8 cellular contexts compared by ENCODE assay signal in genomic region chr7:133253522-133253882, GRCh38. TPM values are rescaled to one million over a fixed set of nuclear protein-coding genes. Genes with fewer than 3 reads are reported as not detected.
DNase-seq lines count a peak whose midpoint lies in the region; ATAC-seq and TF ChIP-seq lines count a peak whose summit lies in the region.

No MANE protein-coding gene starts in this region.

- H3K27ac ChIP-seq in OCI-LY3 (ENCODE audit: low read length) (peak overlapping the region; percentile 30), lower lobe of right lung (peak overlapping the region; percentile 91), thymus (ENCODE audit: low read depth) (peak overlapping the region; percentile 61)

- no peak for TF ChIP-seq CTCF in OCI-LY3 (IDR thresholded peaks at IDR 0.05; ENCODE audit: low read depth, low read length)
- no peak for TF ChIP-seq CTCF in cardiac fibroblast (IDR thresholded peaks at IDR 0.05; ENCODE audit: low read depth, low read length)
- no peak for TF ChIP-seq CTCF in lower lobe of right lung (IDR thresholded peaks at IDR 0.05)

- H4K20me1 ChIP-seq in OCI-LY3 (ENCODE audit: insufficient read depth, low read length), result peaks cover 4% of the 10 kb centered on the region; the same call in 1 of the 2 replicates

- H3K79me2 ChIP-seq in OCI-LY3 (ENCODE audit: low read length), result peaks cover 37% of the 10 kb centered on the region

- CTCF ChIA-PET in activated naive CD4-positive, alpha-beta T cell treated with anti-CD3 and anti-CD28 coated beads for 36 hours (lab: Charles Lee), result no interaction called here

- peak overlapping the region; percentile 82 for H3K27ac Mint-ChIP-seq in activated naive CD4-positive, alpha-beta T cell treated with anti-CD3 and anti-CD28 coated beads for 36 hours

- 12% methylated on average over 7 of the region's 7 CpGs for WGBS in thymus

- H3K9me3 Mint-ChIP-seq in activated naive CD4-positive, alpha-beta T cell treated with anti-CD3 and anti-CD28 coated beads for 36 hours, result no peaks in the 10 kb centered on the region

- DNase-seq in activated naive CD4-positive, alpha-beta T cell treated with anti-CD3 and anti-CD28 coated beads for 36 hours, result peak; percentile 25
- DNase-seq in activated naive CD4-positive, alpha-beta T cell treated with anti-CD3 and anti-CD28 coated beads, Interleukin-2, amount 50 U/mL, for 16 hours, result no peak
- peak in 1 of 2 donors; percentile 19 for DNase-seq in cardiac fibroblast (ENCODE audit: low read depth in 2 of 2)
- DNase-seq in lower lobe of right lung, result no peak
- DNase-seq in inferior parietal cortex (ENCODE audit: extremely low spot score), result no peak
- DNase-seq in amniotic stem cell (lab: John Stamatoyannopoulos, UW), result no peak

- H3K36me3 Mint-ChIP-seq in activated naive CD4-positive, alpha-beta T cell treated with anti-CD3 and anti-CD28 coated beads for 36 hours (ENCODE audit: low read depth), result peaks cover 4% of the 10 kb centered on the region

- peak overlapping the region; percentile 88 for H3K4me3 Mint-ChIP-seq in activated naive CD4-positive, alpha-beta T cell treated with anti-CD3 and anti-CD28 coated beads for 36 hours

- peak overlapping the region; percentile 85 for H3K4me2 ChIP-seq in OCI-LY3 (ENCODE audit: low read length)

- peaks cover 31% of the 10 kb centered on the region for H3K4me1 Mint-ChIP-seq in activated naive CD4-positive, alpha-beta T cell treated with anti-CD3 and anti-CD28 coated beads for 36 hours (ENCODE audit: low read depth)

- H3K9ac ChIP-seq in OCI-LY3 (ENCODE audit: low read length), result peak overlapping the region; percentile 98

- H3K4me1 ChIP-seq in OCI-LY3 (ENCODE audit: low read length) (peaks cover 13% of the 10 kb centered on the region), lower lobe of right lung (peaks cover 19% of the 10 kb centered on the region), thymus (ENCODE audit: control insufficient read depth, insufficient read depth, low read length) (peaks cover 13% of the 10 kb centered on the region)

- peak; percentile 23 to 50 for ATAC-seq in lower lobe of right lung

- H3K36me3 ChIP-seq in OCI-LY3 (replicated peaks; ENCODE audit: low read depth, low read length) (no peaks in the 10 kb centered on the region), lower lobe of right lung (no peaks in the 10 kb centered on the region), thymus (ENCODE audit: control insufficient read depth, insufficient read depth) (no peaks in the 10 kb centered on the region)

- peak overlapping the region; percentile 69; the same call in 1 of the 2 replicates for H2AFZ ChIP-seq in OCI-LY3 (ENCODE audit: low read depth, low read length)

- no peaks in the 10 kb centered on the region; the same call in 1 of the 2 replicates for H3K9me3 ChIP-seq in OCI-LY3 (ENCODE audit: insufficient read depth, low read length)
- no peaks in the 10 kb centered on the region for H3K9me3 ChIP-seq in lower lobe of right lung
- no peaks in the 10 kb centered on the region for H3K9me3 ChIP-seq in thymus (ENCODE audit: control insufficient read depth)

- H3K27me3 ChIP-seq in OCI-LY3 (ENCODE audit: low read depth, low read length) (no peaks in the 10 kb centered on the region), lower lobe of right lung (ENCODE audit: low read depth) (no peaks in the 10 kb centered on the region), thymus (ENCODE audit: control insufficient read depth, insufficient read depth) (no peaks in the 10 kb centered on the region)

- H3K4me3 ChIP-seq in OCI-LY3 (ENCODE audit: low read length), result peak overlapping the region; percentile 99
- H3K4me3 ChIP-seq in cardiac fibroblast (replicated peaks in 1 of 2; ENCODE audit: low read depth in 2 of 2, low read length in 2 of 2), result peak overlapping the region; percentile 86 to 89
- H3K4me3 ChIP-seq in lower lobe of right lung, result peak overlapping the region; percentile 86
- peak overlapping the region; percentile 55 for H3K4me3 ChIP-seq in thymus (ENCODE audit: low read length)

- H3K27me3 Mint-ChIP-seq in activated naive CD4-positive, alpha-beta T cell treated with anti-CD3 and anti-CD28 coated beads for 36 hours (ENCODE audit: low read depth), result no peaks in the 10 kb centered on the region

- intact Hi-C loops in activated naive CD4-positive, alpha-beta T cell treated with anti-CD3 and anti-CD28 coated beads for 36 hours (cut with micrococcal nuclease), result loop anchor here (1.0 kb wide), 1 partner anchor 1063 kb away; the partner anchor contains the start of gene SLC35B4
- intact Hi-C loops in lower lobe of right lung (cut with DNase I), result no loop called here

RNA-seq across cellular contexts. Expression of gene EXOC4, which starts 0.6 kb away (rescaled TPM):
- 10 to 100 TPM; 57.1 to 62.1 TPM for total RNA-seq in activated naive CD4-positive, alpha-beta T cell treated with anti-CD3 and anti-CD28 coated beads for 36 hours
- 80.2 TPM for total RNA-seq in lower lobe of right lung
- polyA plus RNA-seq in thymus, result 25.5 TPM

Comparison
In these comparisons a context has a peak if more than half of its experiments do, and no peak if none do; other contexts are left out.
1. H3K27ac ChIP-seq: peak in every context shown above with its lines; median percentile 91 in lower lobe of right lung; 61 in thymus; 30 in OCI-LY3.